Comparison of ENCODE assay signal across 8 cellular contexts in genomic region chr1:148758925-148759324, GRCh38. TPM values are rescaled to one million over a fixed set of nuclear protein-coding genes. Genes with fewer than 3 reads are reported as not detected.
DNase-seq lines count a peak whose midpoint lies in the region; ATAC-seq, FAIRE-seq and TF ChIP-seq lines count a peak whose summit lies in the region.
"Not testable (repeated sequence)": the region's sequence is repeated elsewhere in the genome, so short reads cannot be mapped to it uniquely, and the experiment has no call there.

No MANE protein-coding gene starts in this region.

- not testable (repeated sequence) for H3K27ac Mint-ChIP-seq in T-helper 17 cell; activated CD8-positive, alpha-beta memory T cell treated with anti-CD3 and anti-CD28 coated beads, Interleukin-2, amount 10 ng/mL, durations not matched to agents 7 days and 5 days; naive thymus-derived CD4-positive, alpha-beta T cell

- H4K91ac ChIP-seq in IMR-90 (ENCODE audit: insufficient read depth, low read depth, low read length): not testable (repeated sequence)

- intact Hi-C loops in IMR-90 (cut with micrococcal nuclease); Right ventricle myocardium inferior (cut with DNase I); HepG2 (cut with micrococcal nuclease; ENCODE audit: unreplicated experiment); naive thymus-derived CD4-positive, alpha-beta T cell (cut with micrococcal nuclease); upper lobe of right lung (cut with DNase I): not testable (repeated sequence)

- not testable (repeated sequence) for H3K36me3 Mint-ChIP-seq in T-helper 17 cell (ENCODE audit: low read depth); activated CD8-positive, alpha-beta memory T cell treated with anti-CD3 and anti-CD28 coated beads, Interleukin-2, amount 10 ng/mL, durations not matched to agents 7 days and 5 days; naive thymus-derived CD4-positive, alpha-beta T cell

- in situ Hi-C loops in IMR-90 (cut with MboI; ENCODE audit: low sequenced_read_pairs); HepG2 (cut with HindIII; ENCODE audit: extremely low pct_ligation_motif_present, low pct_unique_long_range_greater_than_20kb): not testable (repeated sequence)

- H4K20me1 ChIP-seq in IMR-90 (ENCODE audit: insufficient read depth, low read length); HepG2 (ENCODE audit: insufficient read depth, low read length): not testable (repeated sequence)

- not testable (repeated sequence) for H3K14ac ChIP-seq in IMR-90 (replicated peaks; ENCODE audit: low read depth, low read length)

- H3K9me3 Mint-ChIP-seq in activated CD8-positive, alpha-beta memory T cell treated with anti-CD3 and anti-CD28 coated beads, Interleukin-2, amount 10 ng/mL, durations not matched to agents 7 days and 5 days (ENCODE audit: low read depth); naive thymus-derived CD4-positive, alpha-beta T cell: not testable (repeated sequence)

- H3K56ac ChIP-seq in IMR-90 (ENCODE audit: extremely low read depth, insufficient read depth, low read length): not testable (repeated sequence)

- not testable (repeated sequence) for TF ChIP-seq EP300 in HepG2 (IDR thresholded peaks at IDR 0.05; ENCODE audit: low read depth in 2 of 2, low read length in 2 of 2); HepG2 (CRISPR knock-in tag; IDR thresholded peaks at IDR 0.05; ENCODE audit: borderline replicate concordance)

- dilution Hi-C loops in IMR-90 (cut with HindIII; ENCODE audit: low sequenced_read_pairs, unreplicated experiment): not testable (repeated sequence)

- not testable (repeated sequence) for H2BK15ac ChIP-seq in IMR-90 (ENCODE audit: low read depth, low read length)

- BruUV-seq in IMR-90 (replicated peaks; lab: Mats Ljungman, UMichigan); HepG2 (replicated peaks; lab: Mats Ljungman, UMichigan): not testable (repeated sequence)

- H3K4me1 Mint-ChIP-seq in T-helper 17 cell; activated CD8-positive, alpha-beta memory T cell treated with anti-CD3 and anti-CD28 coated beads, Interleukin-2, amount 10 ng/mL, durations not matched to agents 7 days and 5 days; naive thymus-derived CD4-positive, alpha-beta T cell: not testable (repeated sequence)

- not testable (repeated sequence) for TF ChIP-seq CTCF in IMR-90 (conservative IDR thresholded peaks at IDR 0.05; ENCODE audit: low read depth, low read length); HepG2 (CRISPR knock-in tag; IDR thresholded peaks at IDR 0.05); upper lobe of right lung (IDR thresholded peaks at IDR 0.05)

- POLR2A ChIA-PET in IMR-90 (lab: Charles Lee; ENCODE audit: unreplicated experiment); HepG2 (lab: Yijun Ruan, JAX); naive thymus-derived CD4-positive, alpha-beta T cell (lab: Charles Lee): not testable (repeated sequence)

- not testable (repeated sequence) for H3K79me1 ChIP-seq in IMR-90 (ENCODE audit: low read depth in 1 of 2, low read length in 2 of 2)

- H3K27me3 Mint-ChIP-seq in T-helper 17 cell; activated CD8-positive, alpha-beta memory T cell treated with anti-CD3 and anti-CD28 coated beads, Interleukin-2, amount 10 ng/mL, durations not matched to agents 7 days and 5 days; naive thymus-derived CD4-positive, alpha-beta T cell: not testable (repeated sequence)

- not testable (repeated sequence) for FAIRE-seq in HepG2 (lab: Jason Lieb, UNC)

- H2BK120ac ChIP-seq in IMR-90 (ENCODE audit: low read depth, low read length): not testable (repeated sequence)

- not testable (repeated sequence) for H3K9me3 ChIP-seq in IMR-90 (ENCODE audit: control insufficient read depth, insufficient read depth, low read length); T-helper 17 cell (ENCODE audit: control insufficient read depth, low read length, poor library complexity, severe bottlenecking); HepG2 (ENCODE audit: low read length); naive thymus-derived CD4-positive, alpha-beta T cell (ENCODE audit: control insufficient read depth in 2 of 3, low read length in 3 of 3); upper lobe of right lung

- not testable (repeated sequence) for H3K27me3 ChIP-seq in IMR-90 (ENCODE audit: control insufficient read depth, insufficient read depth, low read length); HepG2 (ENCODE audit: control insufficient read depth in 1 of 2, insufficient read depth in 2 of 2, low read length in 2 of 2); naive thymus-derived CD4-positive, alpha-beta T cell (ENCODE audit: control insufficient read depth in 2 of 2, insufficient read depth in 2 of 2, low read length in 2 of 2); upper lobe of right lung

- H3K36me3 ChIP-seq in IMR-90 (ENCODE audit: control insufficient read depth, insufficient read depth, low read length); HepG2 (replicated peaks in 1 of 2; ENCODE audit: control insufficient read depth in 1 of 2, insufficient read depth in 2 of 2, low read length in 2 of 2); naive thymus-derived CD4-positive, alpha-beta T cell (ENCODE audit: control insufficient read depth in 2 of 3, insufficient read depth in 3 of 3, low read length in 3 of 3); upper lobe of right lung: not testable (repeated sequence)

- not testable (repeated sequence) for TF ChIP-seq POLR2A in IMR-90 (IDR thresholded peaks at IDR 0.05; ENCODE audit: low read depth, low read length); HepG2 (IDR thresholded peaks at IDR 0.05; ENCODE audit: insufficient read depth in 1 of 2, low read depth in 2 of 2, low read length in 2 of 2)

- not testable (repeated sequence) for H2AK9ac ChIP-seq in IMR-90 (replicated peaks; ENCODE audit: low read depth, low read length, poor library complexity)

- H3K4me3 Mint-ChIP-seq in T-helper 17 cell; activated CD8-positive, alpha-beta memory T cell treated with anti-CD3 and anti-CD28 coated beads, Interleukin-2, amount 10 ng/mL, durations not matched to agents 7 days and 5 days; naive thymus-derived CD4-positive, alpha-beta T cell: not testable (repeated sequence)

- H3K23ac ChIP-seq in IMR-90 (ENCODE audit: low read depth, low read length): not testable (repeated sequence)

- not testable (repeated sequence) for H3K79me2 ChIP-seq in HepG2 (ENCODE audit: insufficient read depth, low read length)

- not testable (repeated sequence) for H2AFZ ChIP-seq in IMR-90 (replicated peaks; ENCODE audit: low read length, poor library complexity); HepG2 (ENCODE audit: low read length)

- TF ChIP-seq RAD21 in IMR-90 (IDR thresholded peaks at IDR 0.05; ENCODE audit: low read length); HepG2 (CRISPR knock-in tag; IDR thresholded peaks at IDR 0.05): not testable (repeated sequence)

- H2BK5ac ChIP-seq in IMR-90 (ENCODE audit: low read depth, low read length, poor library complexity, severe bottlenecking): not testable (repeated sequence)

- not testable (repeated sequence) for H3K4me1 ChIP-seq in IMR-90 (ENCODE audit: control insufficient read depth, insufficient read depth, low read length); HepG2 (ENCODE audit: insufficient read depth, low read length); naive thymus-derived CD4-positive, alpha-beta T cell (ENCODE audit: control insufficient read depth in 2 of 2, insufficient read depth in 2 of 2, low read length in 2 of 2); upper lobe of right lung

- H3K4me3 ChIP-seq in IMR-90 (ENCODE audit: insufficient read depth, low read depth, low read length); HepG2 (replicated peaks in 1 of 3; ENCODE audit: insufficient read depth in 1 of 3, low read depth in 2 of 3, low read length in 3 of 3); naive thymus-derived CD4-positive, alpha-beta T cell (ENCODE audit: low read length); upper lobe of right lung: not testable (repeated sequence)

- not testable (repeated sequence) for H3K9ac ChIP-seq in IMR-90 (ENCODE audit: low read depth, low read length); HepG2 (ENCODE audit: insufficient read depth, low read depth, low read length)

- WGBS in IMR-90 (ENCODE audit: extremely low coverage in 2 of 2, insufficient read length in 1 of 2), 2 experiments: no CpG with 5 or more reads among the region's 4 CpGs
- WGBS in HepG2 (ENCODE audit: low lambda C conversion rate): no CpG with 5 or more reads among the region's 4 CpGs

- not testable (repeated sequence) for H3K4me2 ChIP-seq in IMR-90 (ENCODE audit: low read depth, low read length); HepG2 (ENCODE audit: low read depth, low read length)

- not testable (repeated sequence) for H4K8ac ChIP-seq in IMR-90 (ENCODE audit: low read depth in 2 of 2, low read length in 2 of 2)

- CTCF ChIA-PET in IMR-90 (lab: Yijun Ruan, JAX); activated CD8-positive, alpha-beta memory T cell treated with anti-CD3 and anti-CD28 coated beads, Interleukin-2, amount 10 ng/mL, durations not matched to agents 7 days and 5 days (lab: Charles Lee); HepG2 (lab: Yijun Ruan, JAX; ENCODE audit: low intra/inter-chr PET ratio, low total read pairs); naive thymus-derived CD4-positive, alpha-beta T cell (lab: Charles Lee): not testable (repeated sequence)

- H3K9me1 ChIP-seq in IMR-90 (ENCODE audit: insufficient read depth, low read length): not testable (repeated sequence)

- H3K4ac ChIP-seq in IMR-90 (ENCODE audit: low read depth, low read length): not testable (repeated sequence)

- H2AK5ac ChIP-seq in IMR-90 (ENCODE audit: low read depth, low read length): not testable (repeated sequence)

- not testable (repeated sequence) for DNase-seq in IMR-90; T-helper 17 cell; activated CD8-positive, alpha-beta memory T cell treated with anti-CD3 and anti-CD28 coated beads, Interleukin-2, amount 10 ng/mL, durations not matched to agents 7 days and 5 days; Right ventricle myocardium inferior (ENCODE audit: missing footprints); HepG2 (ENCODE audit: low spot score); naive thymus-derived CD4-positive, alpha-beta T cell; upper lobe of right lung

- H3K27ac ChIP-seq in IMR-90 (ENCODE audit: insufficient read depth, low read length); HepG2 (ENCODE audit: extremely low read length, insufficient read depth, low read length); naive thymus-derived CD4-positive, alpha-beta T cell (ENCODE audit: low read depth, low read length); upper lobe of right lung: not testable (repeated sequence)

- not testable (repeated sequence) for H3K18ac ChIP-seq in IMR-90 (ENCODE audit: low read depth, low read length)

- H4K5ac ChIP-seq in IMR-90 (ENCODE audit: low read depth, low read length): not testable (repeated sequence)

- peak; percentile 30 for ATAC-seq in GM18867 (IDR thresholded peaks at IDR 0.05; ENCODE audit: unreplicated experiment)
- ATAC-seq in IMR-90 (ENCODE audit: low read depth): 0 out of 2 replicates have a peak, but pooled peaks have one; percentile 16
- peak; percentile 33 for ATAC-seq in T-helper 17 cell
- ATAC-seq in activated CD8-positive, alpha-beta memory T cell treated with anti-CD3 and anti-CD28 coated beads, Interleukin-2, amount 10 ng/mL, durations not matched to agents 7 days and 5 days: peak; percentile 62
- peak; percentile 58 for ATAC-seq in Right ventricle myocardium inferior
- peak; percentile 52; the same call in 2 of the 3 replicates for ATAC-seq in HepG2
- ATAC-seq in naive thymus-derived CD4-positive, alpha-beta T cell: peak; percentile 57
- ATAC-seq in upper lobe of right lung: peak; percentile 56

- not testable (repeated sequence) for H2BK20ac ChIP-seq in IMR-90 (ENCODE audit: low read depth, low read length)

RNA-seq across cellular contexts. Expression of gene NUDT4B, which starts 10.4 kb away (rescaled TPM):
- total RNA-seq in IMR-90 (2012; rRNA removed): 19.9 and 28.6 TPM in 2 replicates
- polyA plus RNA-seq in IMR-90 (2012; rRNA removed): 9.5 and 10.6 TPM in 2 replicates
- polyA plus RNA-seq in IMR-90 (2012; cell fraction: cytosol; rRNA removed): 3.1 and 5.0 TPM in 2 replicates
- polyA plus RNA-seq in IMR-90 (2012; cell fraction: nucleus; rRNA removed; ENCODE audit: low replicate concordance): 0.39 and 9.2 TPM in 2 replicates
- total RNA-seq in T-helper 17 cell: not detected
- total RNA-seq in activated CD8-positive, alpha-beta memory T cell treated with anti-CD3 and anti-CD28 coated beads, Interleukin-2, amount 10 ng/mL, durations not matched to agents 7 days and 5 days: under 1 TPM in 1 of 2 experiments, not detected in 1; 0.84 TPM
- 0.49 TPM for total RNA-seq in Right ventricle myocardium inferior
- 3.3 and 3.6 TPM in 2 replicates for total RNA-seq in HepG2 (2016; rRNA removed; fragmentation: Illumina TruSeq; extraction: Trizol)
- 4.4 and 6.2 TPM in 2 replicates for total RNA-seq in HepG2 (2016; cell fraction: cytosol; rRNA removed; fragmentation: Illumina TruSeq; extraction: Trizol; ENCODE audit: low read depth)
- 4.9 and 5.1 TPM in 2 replicates for total RNA-seq in HepG2 (2016; cell fraction: insoluble cytoplasmic fraction; rRNA removed; fragmentation: Illumina TruSeq; extraction: Trizol)
- 2.7 and 6.5 TPM in 2 replicates for total RNA-seq in HepG2 (2016; cell fraction: membrane; rRNA removed; fragmentation: Illumina TruSeq; extraction: Trizol)
- total RNA-seq in HepG2 (2016; cell fraction: nucleus; rRNA removed; fragmentation: Illumina TruSeq; extraction: Trizol): 0.53 and 3.4 TPM in 2 replicates
- 17.8 and 24.5 TPM in 2 replicates for polyA plus RNA-seq in HepG2 (2011; rRNA removed)
- polyA plus RNA-seq in HepG2 (2011; cell fraction: cytosol; rRNA removed): 15.1 and 22.5 TPM in 2 replicates
- 3.0 and 4.0 TPM in 2 replicates for polyA plus RNA-seq in HepG2 (2011; cell fraction: nucleus; rRNA removed)
- 1.7 TPM in 1 of 2 replicates, not detected in the other for polyA plus RNA-seq in HepG2 (2012)
- polyA plus RNA-seq in HepG2 (2016; cell fraction: cytosol; fragmentation: Illumina TruSeq; extraction: Trizol; ENCODE audit: low read depth): 5.9 and 8.8 TPM in 2 replicates
- polyA plus RNA-seq in HepG2 (2016; cell fraction: insoluble cytoplasmic fraction; fragmentation: Illumina TruSeq; extraction: Trizol; ENCODE audit: low read depth): 2.6 and 3.6 TPM in 2 replicates
- 1.2 and 2.1 TPM in 2 replicates for polyA plus RNA-seq in HepG2 (2016; cell fraction: membrane; fragmentation: Illumina TruSeq; extraction: Trizol; ENCODE audit: low read depth)
- polyA plus RNA-seq in HepG2 (2016; cell fraction: nucleus; fragmentation: Illumina TruSeq; extraction: Trizol; ENCODE audit: insufficient read depth, low read depth): 2.0 and 2.4 TPM in 2 replicates
- 4.2 and 11.8 TPM in 2 replicates for polyA minus RNA-seq in HepG2 (2011; rRNA and poly(A)+ RNA removed; ENCODE audit: low replicate concordance)
- 0.97 TPM in 1 of 2 replicates, not detected in the other for polyA minus RNA-seq in HepG2 (2011; cell fraction: cytosol; rRNA and poly(A)+ RNA removed)
- 1.0 and 1.2 TPM in 2 replicates for polyA minus RNA-seq in HepG2 (2011; cell fraction: nucleus; rRNA and poly(A)+ RNA removed)
- total RNA-seq in naive thymus-derived CD4-positive, alpha-beta T cell: under 1 TPM in 2 of 5 experiments, not detected in 3; 0.62 to 0.69 TPM
- polyA plus RNA-seq in naive thymus-derived CD4-positive, alpha-beta T cell: 10 to 100 TPM in 1 of 2 donors, 1 to 10 TPM in 1; 3.7 to 11.2 TPM
- 1.8 TPM for total RNA-seq in upper lobe of right lung
